In the genomic region with DNA sequence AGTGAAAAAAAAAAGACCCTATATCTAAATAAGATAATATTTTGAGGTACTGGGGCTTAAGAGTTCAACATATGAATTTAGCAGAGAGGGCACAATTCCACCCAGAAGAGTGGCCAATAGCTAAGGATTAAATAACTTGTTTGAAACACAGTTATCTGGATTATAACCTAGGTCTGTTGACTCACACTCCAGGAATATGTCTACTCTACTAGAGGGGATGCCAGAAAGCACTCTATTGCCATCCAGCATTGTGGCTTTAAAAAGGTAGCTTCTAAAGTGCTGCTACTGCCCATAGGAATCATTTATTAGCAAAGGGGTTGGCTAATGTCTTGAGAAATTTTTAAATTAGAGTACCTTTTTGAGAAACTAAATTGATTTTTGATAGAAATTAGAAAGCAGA, we compare ENCODE assay signal across 34 cellular contexts.
"Had no signal": no experiment of that assay in that cellular context is flagged by ENCODE, and none has a peak within 500 bp of the region (broad histone marks: within the 10 kb centered on the region; RNA-seq: fewer than 3 reads in every experiment).

No MANE protein-coding gene starts in this region.

- DNase-seq: Karpas-422, Kasumi-1, KG1, MG63, MM.1S, MV-4-11, NCI-H1048, NCI-H1092, NCI-H1092 treated with DMSO at 0.1 percent for 48 hours, NCI-H1105, NCI-H1105 treated with DMSO at 0.1 percent for 48 hours, NCI-H1417, NCI-H1417 treated with DMSO at 0.1 percent for 48 hours, NCI-H1436, NCI-H1436 treated with DMSO at 0.1 percent for 48 hours, NCI-H146, NCI-H1694, NCI-H1694 treated with DMSO at 0.1 percent for 48 hours, NCI-H187, NCI-H187 treated with DMSO at 0.1 percent for 48 hours, NCI-H1930, NCI-H2029, NCI-H2029 treated with DMSO at 0.1 percent for 48 hours, NCI-H2081, NCI-H2081 treated with DMSO at 0.1 percent for 48 hours, NCI-H2107, NCI-H2171, NCI-H2171 treated with DMSO at 0.1 percent for 48 hours, NCI-H2227 treated with DMSO at 0.1 percent for 48 hours, NCI-H226, NCI-H345, NCI-H446, NCI-H446 treated with DMSO at 0.1 percent for 48 hours had no signal

- H3K36me3 ChIP-seq: MG63 had no signal

- H3K4me3 ChIP-seq: MG63 had no signal

- H3K27ac ChIP-seq: KMS-11 had no signal

- H3K9me3 ChIP-seq: MG63 had no signal

- H3K27me3 ChIP-seq: MG63 had no signal
